24 cellular contexts compared by ENCODE assay signal in genomic region chr3:53011324-53011723, GRCh38. TPM values are rescaled to one million over a fixed set of nuclear protein-coding genes. Genes with fewer than 3 reads are reported as not detected.
A peak's percentile ranks its signal among the peaks of the same experiment; 100 is the strongest.
DNase-seq lines count a peak whose midpoint lies in the region; ATAC-seq and TF ChIP-seq lines count a peak whose summit lies in the region.
"Had no signal": no experiment of that assay in that cellular context is flagged by ENCODE, and none has a peak within 500 bp of the region (broad histone marks: within the 10 kb centered on the region; RNA-seq: fewer than 3 reads in every experiment).

No MANE protein-coding gene starts in this region.

- H3K27ac Mint-ChIP-seq in CD4-positive, CD25-positive, alpha-beta regulatory T cell = peak overlapping the region in 2 of 3 donors; percentile 36 to 43
- H3K27ac Mint-ChIP-seq in IgD-negative memory B cell = peak overlapping the region in 2 of 3 donors; percentile 12 to 78

- no peak overlapping the region for H3K23ac ChIP-seq in trophoblast cell (ENCODE audit: low read length)

- no peak overlapping the region for H4K12ac ChIP-seq in trophoblast cell (ENCODE audit: low read depth, low read length)

- no peaks in the 10 kb centered on the region for H3K79me1 ChIP-seq in trophoblast cell (ENCODE audit: low read length)

- intact Hi-C loops in breast epithelium (cut with DNase I; ENCODE audit: low total_unique reads) = no loop called here
- intact Hi-C loops in vagina (cut with DNase I) = no loop called here

- no peak overlapping the region for H3K14ac ChIP-seq in trophoblast cell (ENCODE audit: low read length)

- H2BK120ac ChIP-seq in trophoblast cell (ENCODE audit: insufficient read depth, low read length, poor library complexity) = no peak overlapping the region

- ATAC-seq in CD4-positive, CD25-positive, alpha-beta regulatory T cell (ENCODE audit: low read depth in 2 of 2) = no peak
- ATAC-seq in HG03469 (IDR thresholded peaks at IDR 0.05; ENCODE audit: unreplicated experiment) = no peak
- ATAC-seq: HCT116, PC-3 had no signal

- H3K9me3 Mint-ChIP-seq in CD4-positive, CD25-positive, alpha-beta regulatory T cell = peaks cover 0 to 1% (median 0%) of the 10 kb centered on the region in 7 donors
- no peaks in the 10 kb centered on the region for H3K9me3 Mint-ChIP-seq in IgD-negative memory B cell
- H3K9me3 Mint-ChIP-seq: CD8-positive, alpha-beta memory T cell had no signal

- no peak overlapping the region for H3K9ac ChIP-seq in trophoblast cell (ENCODE audit: low read length)
- H3K9ac ChIP-seq: BLaER1 treated with 17β-estradiol and CSF1 and Interleukin-3, amounts not matched to agents 10 nM and 100 nM; SK-N-SH had no signal

- H3K4me1 ChIP-seq in CD4-positive, CD25-positive, alpha-beta regulatory T cell (ENCODE audit: control insufficient read depth, insufficient read depth, low read length, poor library complexity, severe bottlenecking) = no peaks in the 10 kb centered on the region
- H3K4me1 ChIP-seq in trophoblast cell (ENCODE audit: control insufficient read depth in 1 of 2, insufficient read depth in 2 of 2, low read length in 2 of 2) = no peaks in the 10 kb centered on the region
- no peaks in the 10 kb centered on the region for H3K4me1 ChIP-seq in breast epithelium
- H3K4me1 ChIP-seq in vagina = no peaks in the 10 kb centered on the region

- H4K8ac ChIP-seq in trophoblast cell (ENCODE audit: low read depth, low read length) = no peak overlapping the region

- TF ChIP-seq POLR2A in breast epithelium (IDR thresholded peaks at IDR 0.05) (no peak), vagina (IDR thresholded peaks at IDR 0.05) (no peak)

- no peaks in the 10 kb centered on the region for H3K27me3 Mint-ChIP-seq in CD4-positive, CD25-positive, alpha-beta regulatory T cell
- H3K27me3 Mint-ChIP-seq in IgD-negative memory B cell = no peaks in the 10 kb centered on the region
- H3K27me3 Mint-ChIP-seq: CD8-positive, alpha-beta memory T cell had no signal

- no peak overlapping the region for H2AK5ac ChIP-seq in trophoblast cell (ENCODE audit: low read length)

- H3K18ac ChIP-seq in trophoblast cell (ENCODE audit: low read length) = no peak overlapping the region

- no peaks in the 10 kb centered on the region for H3K27me3 ChIP-seq in CD4-positive, CD25-positive, alpha-beta regulatory T cell (ENCODE audit: control insufficient read depth, insufficient read depth, low read length)
- no peaks in the 10 kb centered on the region for H3K27me3 ChIP-seq in trophoblast cell (ENCODE audit: insufficient read depth, low read length)
- no peaks in the 10 kb centered on the region for H3K27me3 ChIP-seq in breast epithelium
- no peaks in the 10 kb centered on the region for H3K27me3 ChIP-seq in vagina

- no peaks in the 10 kb centered on the region for H3K79me2 ChIP-seq in trophoblast cell (ENCODE audit: control insufficient read depth, insufficient read depth, low read length, poor library complexity)

- no peak for DNase-seq in CD4-positive, CD25-positive, alpha-beta regulatory T cell
- peak; percentile 23 to 51 for DNase-seq in trophoblast cell
- no peak for DNase-seq in breast epithelium (ENCODE audit: low spot score in 2 of 2)
- no peak for DNase-seq in vagina (ENCODE audit: extremely low spot score in 2 of 2)
- DNase-seq: Calu3; CD8-positive, alpha-beta memory T cell; DMS153; DND-41; Karpas-422; MV-4-11; NCI-H1105; NCI-H146; NCI-H1930; NCI-H2107; NCI-H524; NCI-H748 treated with DMSO at 0.1 percent for 48 hours; NK-92 treated with Interleukin-12 subunit alpha and Interleukin-12 subunit beta, amount 100 ng/mL, for 24 hours; PC-3; SK-N-SH had no signal

- H3K9me3 ChIP-seq in CD4-positive, CD25-positive, alpha-beta regulatory T cell (ENCODE audit: control insufficient read depth in 2 of 2, low read length in 2 of 2) = no peaks in the 10 kb centered on the region
- H3K9me3 ChIP-seq in trophoblast cell (ENCODE audit: insufficient read depth, low read depth, low read length) (no peaks in the 10 kb centered on the region), breast epithelium (no peaks in the 10 kb centered on the region), vagina (no peaks in the 10 kb centered on the region)
- H3K9me3 ChIP-seq: SK-N-SH had no signal

- no peak overlapping the region for H3K4me2 ChIP-seq in trophoblast cell (ENCODE audit: low read length)
- H3K4me2 ChIP-seq: SK-N-SH had no signal

- peaks cover 7% of the 10 kb centered on the region for H3K36me3 Mint-ChIP-seq in CD4-positive, CD25-positive, alpha-beta regulatory T cell
- peaks cover 4% of the 10 kb centered on the region for H3K36me3 Mint-ChIP-seq in IgD-negative memory B cell

- H2BK5ac ChIP-seq in trophoblast cell (ENCODE audit: low read depth, low read length, poor library complexity) = no peak overlapping the region

- no peak overlapping the region for H3K4me3 ChIP-seq in CD4-positive, CD25-positive, alpha-beta regulatory T cell (ENCODE audit: low read depth, low read length)
- no peak overlapping the region for H3K4me3 ChIP-seq in trophoblast cell (ENCODE audit: low read depth, low read length)
- no peak overlapping the region for H3K4me3 ChIP-seq in breast epithelium
- H3K4me3 ChIP-seq in vagina = no peak overlapping the region
- H3K4me3 ChIP-seq: BLaER1 treated with 17β-estradiol and CSF1 and Interleukin-3, amounts not matched to agents 10 nM and 100 nM had no signal

- H3K36me3 ChIP-seq in CD4-positive, CD25-positive, alpha-beta regulatory T cell (ENCODE audit: control insufficient read depth, insufficient read depth, low read length) = peaks cover 3% of the 10 kb centered on the region
- H3K36me3 ChIP-seq in trophoblast cell (ENCODE audit: control insufficient read depth in 1 of 2, insufficient read depth in 2 of 2, low read length in 2 of 2) = no peaks in the 10 kb centered on the region
- H3K36me3 ChIP-seq in breast epithelium = no peaks in the 10 kb centered on the region
- no peaks in the 10 kb centered on the region for H3K36me3 ChIP-seq in vagina

- no peak overlapping the region for H2BK12ac ChIP-seq in trophoblast cell (ENCODE audit: low read length)

- no CpG with 5 or more reads among the region's 3 CpGs for WGBS in trophoblast cell (ENCODE audit: extremely low coverage, insufficient coverage, insufficient read length)

- H3K4ac ChIP-seq in trophoblast cell (ENCODE audit: low read depth, low read length) = no peak overlapping the region

- H4K91ac ChIP-seq in trophoblast cell (ENCODE audit: low read depth, low read length) = no peak overlapping the region

- no peak for TF ChIP-seq CTCF in VCaP (conservative IDR thresholded peaks at IDR 0.05)
- TF ChIP-seq CTCF in breast epithelium (IDR thresholded peaks at IDR 0.05) = no peak
- no peak for TF ChIP-seq CTCF in vagina (IDR thresholded peaks at IDR 0.05)

- H3K4me3 Mint-ChIP-seq in CD4-positive, CD25-positive, alpha-beta regulatory T cell = no peak overlapping the region
- no peak overlapping the region for H3K4me3 Mint-ChIP-seq in IgD-negative memory B cell
- H3K4me3 Mint-ChIP-seq: CD8-positive, alpha-beta memory T cell had no signal

- H3K4me1 Mint-ChIP-seq in CD4-positive, CD25-positive, alpha-beta regulatory T cell = peaks cover 13 to 36% (median 29%) of the 10 kb centered on the region in 4 donors
- H3K4me1 Mint-ChIP-seq in IgD-negative memory B cell = peaks cover 15 to 19% (median 18%) of the 10 kb centered on the region in 3 donors

- H3K27ac ChIP-seq in CD4-positive, CD25-positive, alpha-beta regulatory T cell (ENCODE audit: insufficient read depth, low read length, poor library complexity, severe bottlenecking) = no peak overlapping the region
- H3K27ac ChIP-seq in VCaP (peak overlapping the region; percentile 8; the same call in 1 of the 2 replicates), trophoblast cell (ENCODE audit: low read depth, low read length) (no peak overlapping the region), breast epithelium (no peak overlapping the region), vagina (no peak overlapping the region)
- H3K27ac ChIP-seq: BLaER1 treated with 17β-estradiol and CSF1 and Interleukin-3, amounts not matched to agents 10 nM and 100 nM had no signal

- H2AFZ ChIP-seq in trophoblast cell (ENCODE audit: insufficient read depth, low read length, poor library complexity) = no peak overlapping the region

RNA-seq across cellular contexts. Expression of gene SFMBT1, which starts 34.5 kb away (rescaled TPM):
- 31.4 TPM for total RNA-seq in CD4-positive, CD25-positive, alpha-beta regulatory T cell
- polyA plus RNA-seq in CD4-positive, CD25-positive, alpha-beta regulatory T cell = 10 to 100 TPM; 13.1 to 19.8 (median 15.6) TPM
- 17.8 TPM for polyA plus RNA-seq in IgD-negative memory B cell
- polyA plus RNA-seq in trophoblast cell (2013) = 1.4 and 1.8 TPM in 2 replicates
- total RNA-seq in breast epithelium (10 to 100 TPM; 17.9 to 35.1 (median 30.2) TPM), vagina (9.1 TPM)

Comparison
In these comparisons a context has a peak if more than half of its experiments do, and no peak if none do; other contexts are left out.
1. DNase-seq: peak in trophoblast cell (2 of 2); none in CD4-positive, CD25-positive, alpha-beta regulatory T cell (0 of 3), breast epithelium (0 of 2) and vagina (0 of 2).